In the genomic region with DNA sequence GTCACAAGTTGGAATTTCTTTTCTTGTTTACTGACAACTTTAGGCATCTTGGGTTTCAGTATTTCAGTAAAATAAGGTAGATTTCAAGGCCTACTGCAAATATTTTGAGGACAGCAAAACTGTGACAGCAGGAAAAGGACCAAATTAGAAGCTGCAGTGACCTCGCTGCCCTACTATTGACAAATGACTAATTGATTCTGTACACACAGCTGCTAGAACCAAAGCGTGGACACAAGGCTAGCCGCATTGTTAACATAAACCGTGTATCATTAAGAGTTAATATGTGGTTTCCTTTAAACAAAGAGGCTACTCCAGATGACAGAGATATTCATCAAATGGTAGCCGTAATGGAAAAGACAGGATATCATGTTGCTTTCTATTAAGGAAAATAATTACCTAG, we compare ENCODE assay signal across 1 cellular context.
TF ChIP-seq lines count a peak whose summit lies in the region.

No MANE protein-coding gene starts in this region.

TF ChIP-seq in HepG2, 621 proteins besides CTCF, POLR2A, EP300 and RAD21 (continued from another document and continues in another):
- TF ChIP-seq ZBTB8A (CRISPR knock-in tag; IDR thresholded peaks at IDR 0.05; ENCODE audit: borderline replicate concordance, low read depth) = no peak
- TF ChIP-seq, protein P1, sequence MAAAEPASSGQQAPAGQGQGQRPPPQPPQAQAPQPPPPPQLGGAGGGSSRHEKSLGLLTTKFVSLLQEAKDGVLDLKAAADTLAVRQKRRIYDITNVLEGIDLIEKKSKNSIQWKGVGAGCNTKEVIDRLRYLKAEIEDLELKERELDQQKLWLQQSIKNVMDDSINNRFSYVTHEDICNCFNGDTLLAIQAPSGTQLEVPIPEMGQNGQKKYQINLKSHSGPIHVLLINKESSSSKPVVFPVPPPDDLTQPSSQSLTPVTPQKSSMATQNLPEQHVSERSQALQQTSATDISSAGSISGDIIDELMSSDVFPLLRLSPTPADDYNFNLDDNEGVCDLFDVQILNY (CRISPR knock-in tag; conservative IDR thresholded peaks at IDR 0.05) = no peak
- no peak for TF ChIP-seq ZNF274 (CRISPR knock-in tag; IDR thresholded peaks at IDR 0.05)
- no peak for TF ChIP-seq ZNF414 (CRISPR knock-in tag; IDR thresholded peaks at IDR 0.05)
- peak; percentile 64 for TF ChIP-seq ONECUT2 (CRISPR knock-in tag; IDR thresholded peaks at IDR 0.05)
- TF ChIP-seq ZNF230 (CRISPR knock-in tag; IDR thresholded peaks at IDR 0.05) = no peak
- TF ChIP-seq ZNF891 (CRISPR knock-in tag; IDR thresholded peaks at IDR 0.05) = no peak
- TF ChIP-seq ZSCAN20 (CRISPR knock-in tag; IDR thresholded peaks at IDR 0.05; ENCODE audit: borderline replicate concordance) = no peak
- TF ChIP-seq HMGA1 (CRISPR knock-in tag; conservative IDR thresholded peaks at IDR 0.05) = no peak
- no peak for TF ChIP-seq THAP7 (CRISPR knock-in tag; IDR thresholded peaks at IDR 0.05)
- TF ChIP-seq MIXL1 (CRISPR knock-in tag; IDR thresholded peaks at IDR 0.05) = peak; percentile 100
- no peak for TF ChIP-seq ZNF33A (CRISPR knock-in tag; IDR thresholded peaks at IDR 0.05; ENCODE audit: borderline replicate concordance)
- TF ChIP-seq, protein P2, sequence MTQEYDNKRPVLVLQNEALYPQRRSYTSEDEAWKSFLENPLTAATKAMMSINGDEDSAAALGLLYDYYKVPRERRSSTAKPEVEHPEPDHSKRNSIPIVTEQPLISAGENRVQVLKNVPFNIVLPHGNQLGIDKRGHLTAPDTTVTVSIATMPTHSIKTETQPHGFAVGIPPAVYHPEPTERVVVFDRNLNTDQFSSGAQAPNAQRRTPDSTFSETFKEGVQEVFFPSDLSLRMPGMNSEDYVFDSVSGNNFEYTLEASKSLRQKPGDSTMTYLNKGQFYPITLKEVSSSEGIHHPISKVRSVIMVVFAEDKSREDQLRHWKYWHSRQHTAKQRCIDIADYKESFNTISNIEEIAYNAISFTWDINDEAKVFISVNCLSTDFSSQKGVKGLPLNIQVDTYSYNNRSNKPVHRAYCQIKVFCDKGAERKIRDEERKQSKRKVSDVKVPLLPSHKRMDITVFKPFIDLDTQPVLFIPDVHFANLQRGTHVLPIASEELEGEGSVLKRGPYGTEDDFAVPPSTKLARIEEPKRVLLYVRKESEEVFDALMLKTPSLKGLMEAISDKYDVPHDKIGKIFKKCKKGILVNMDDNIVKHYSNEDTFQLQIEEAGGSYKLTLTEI (CRISPR knock-in tag; conservative IDR thresholded peaks at IDR 0.05) = no peak
- TF ChIP-seq ISX (CRISPR knock-in tag; conservative IDR thresholded peaks at IDR 0.05) = no peak
- TF ChIP-seq NAIF1 (CRISPR knock-in tag; IDR thresholded peaks at IDR 0.05; ENCODE audit: borderline replicate concordance) = no peak
- TF ChIP-seq ZNF329 (CRISPR knock-in tag; IDR thresholded peaks at IDR 0.05; ENCODE audit: low read depth) = no peak
- TF ChIP-seq RXRA (CRISPR knock-in tag; IDR thresholded peaks at IDR 0.05) = no peak; the same call in 1 of the 2 replicates
- TF ChIP-seq TBL1XR1 (IDR thresholded peaks at IDR 0.05; ENCODE audit: borderline replicate concordance, low read length, partially characterized antibody) = no peak
- no peak for TF ChIP-seq ZNF382 (CRISPR knock-in tag; IDR thresholded peaks at IDR 0.05; ENCODE audit: borderline replicate concordance)
- peak; percentile 35; the same call in 1 of the 2 replicates for TF ChIP-seq RCOR2 (CRISPR knock-in tag; IDR thresholded peaks at IDR 0.05)
- TF ChIP-seq, protein P3, sequence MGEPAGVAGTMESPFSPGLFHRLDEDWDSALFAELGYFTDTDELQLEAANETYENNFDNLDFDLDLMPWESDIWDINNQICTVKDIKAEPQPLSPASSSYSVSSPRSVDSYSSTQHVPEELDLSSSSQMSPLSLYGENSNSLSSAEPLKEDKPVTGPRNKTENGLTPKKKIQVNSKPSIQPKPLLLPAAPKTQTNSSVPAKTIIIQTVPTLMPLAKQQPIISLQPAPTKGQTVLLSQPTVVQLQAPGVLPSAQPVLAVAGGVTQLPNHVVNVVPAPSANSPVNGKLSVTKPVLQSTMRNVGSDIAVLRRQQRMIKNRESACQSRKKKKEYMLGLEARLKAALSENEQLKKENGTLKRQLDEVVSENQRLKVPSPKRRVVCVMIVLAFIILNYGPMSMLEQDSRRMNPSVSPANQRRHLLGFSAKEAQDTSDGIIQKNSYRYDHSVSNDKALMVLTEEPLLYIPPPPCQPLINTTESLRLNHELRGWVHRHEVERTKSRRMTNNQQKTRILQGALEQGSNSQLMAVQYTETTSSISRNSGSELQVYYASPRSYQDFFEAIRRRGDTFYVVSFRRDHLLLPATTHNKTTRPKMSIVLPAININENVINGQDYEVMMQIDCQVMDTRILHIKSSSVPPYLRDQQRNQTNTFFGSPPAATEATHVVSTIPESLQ (CRISPR knock-in tag; conservative IDR thresholded peaks at IDR 0.05) = no peak
- TF ChIP-seq AGO1 (IDR thresholded peaks at IDR 0.05; ENCODE audit: low read depth, low read length, poor library complexity, severe bottlenecking) = no peak
- no peak for TF ChIP-seq RBM39 (IDR thresholded peaks at IDR 0.05; ENCODE audit: low read depth, low read length, poor library complexity, severe bottlenecking)
- no peak for TF ChIP-seq RNF2 (conservative IDR thresholded peaks at IDR 0.05; ENCODE audit: low read depth)
- TF ChIP-seq, protein P4, sequence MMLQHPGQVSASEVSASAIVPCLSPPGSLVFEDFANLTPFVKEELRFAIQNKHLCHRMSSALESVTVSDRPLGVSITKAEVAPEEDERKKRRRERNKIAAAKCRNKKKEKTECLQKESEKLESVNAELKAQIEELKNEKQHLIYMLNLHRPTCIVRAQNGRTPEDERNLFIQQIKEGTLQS (CRISPR knock-in tag; IDR thresholded peaks at IDR 0.05) = no peak
- TF ChIP-seq ZNF280D (CRISPR knock-in tag; IDR thresholded peaks at IDR 0.05) = no peak
- TF ChIP-seq, protein P5, sequence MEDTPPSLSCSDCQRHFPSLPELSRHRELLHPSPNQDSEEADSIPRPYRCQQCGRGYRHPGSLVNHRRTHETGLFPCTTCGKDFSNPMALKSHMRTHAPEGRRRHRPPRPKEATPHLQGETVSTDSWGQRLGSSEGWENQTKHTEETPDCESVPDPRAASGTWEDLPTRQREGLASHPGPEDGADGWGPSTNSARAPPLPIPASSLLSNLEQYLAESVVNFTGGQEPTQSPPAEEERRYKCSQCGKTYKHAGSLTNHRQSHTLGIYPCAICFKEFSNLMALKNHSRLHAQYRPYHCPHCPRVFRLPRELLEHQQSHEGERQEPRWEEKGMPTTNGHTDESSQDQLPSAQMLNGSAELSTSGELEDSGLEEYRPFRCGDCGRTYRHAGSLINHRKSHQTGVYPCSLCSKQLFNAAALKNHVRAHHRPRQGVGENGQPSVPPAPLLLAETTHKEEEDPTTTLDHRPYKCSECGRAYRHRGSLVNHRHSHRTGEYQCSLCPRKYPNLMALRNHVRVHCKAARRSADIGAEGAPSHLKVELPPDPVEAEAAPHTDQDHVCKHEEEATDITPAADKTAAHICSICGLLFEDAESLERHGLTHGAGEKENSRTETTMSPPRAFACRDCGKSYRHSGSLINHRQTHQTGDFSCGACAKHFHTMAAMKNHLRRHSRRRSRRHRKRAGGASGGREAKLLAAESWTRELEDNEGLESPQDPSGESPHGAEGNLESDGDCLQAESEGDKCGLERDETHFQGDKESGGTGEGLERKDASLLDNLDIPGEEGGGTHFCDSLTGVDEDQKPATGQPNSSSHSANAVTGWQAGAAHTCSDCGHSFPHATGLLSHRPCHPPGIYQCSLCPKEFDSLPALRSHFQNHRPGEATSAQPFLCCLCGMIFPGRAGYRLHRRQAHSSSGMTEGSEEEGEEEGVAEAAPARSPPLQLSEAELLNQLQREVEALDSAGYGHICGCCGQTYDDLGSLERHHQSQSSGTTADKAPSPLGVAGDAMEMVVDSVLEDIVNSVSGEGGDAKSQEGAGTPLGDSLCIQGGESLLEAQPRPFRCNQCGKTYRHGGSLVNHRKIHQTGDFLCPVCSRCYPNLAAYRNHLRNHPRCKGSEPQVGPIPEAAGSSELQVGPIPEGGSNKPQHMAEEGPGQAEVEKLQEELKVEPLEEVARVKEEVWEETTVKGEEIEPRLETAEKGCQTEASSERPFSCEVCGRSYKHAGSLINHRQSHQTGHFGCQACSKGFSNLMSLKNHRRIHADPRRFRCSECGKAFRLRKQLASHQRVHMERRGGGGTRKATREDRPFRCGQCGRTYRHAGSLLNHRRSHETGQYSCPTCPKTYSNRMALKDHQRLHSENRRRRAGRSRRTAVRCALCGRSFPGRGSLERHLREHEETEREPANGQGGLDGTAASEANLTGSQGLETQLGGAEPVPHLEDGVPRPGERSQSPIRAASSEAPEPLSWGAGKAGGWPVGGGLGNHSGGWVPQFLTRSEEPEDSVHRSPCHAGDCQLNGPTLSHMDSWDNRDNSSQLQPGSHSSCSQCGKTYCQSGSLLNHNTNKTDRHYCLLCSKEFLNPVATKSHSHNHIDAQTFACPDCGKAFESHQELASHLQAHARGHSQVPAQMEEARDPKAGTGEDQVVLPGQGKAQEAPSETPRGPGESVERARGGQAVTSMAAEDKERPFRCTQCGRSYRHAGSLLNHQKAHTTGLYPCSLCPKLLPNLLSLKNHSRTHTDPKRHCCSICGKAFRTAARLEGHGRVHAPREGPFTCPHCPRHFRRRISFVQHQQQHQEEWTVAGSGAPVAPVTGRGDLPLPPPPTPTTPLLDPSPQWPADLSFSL (CRISPR knock-in tag; IDR thresholded peaks at IDR 0.05) = no peak
- no peak for TF ChIP-seq ZMYM2 (CRISPR knock-in tag; IDR thresholded peaks at IDR 0.05)
- TF ChIP-seq ZBTB4 (CRISPR knock-in tag; IDR thresholded peaks at IDR 0.05; ENCODE audit: borderline replicate concordance) = no peak
- peak; percentile 25; the same call in 1 of the 2 replicates for TF ChIP-seq TFE3 (CRISPR knock-in tag; IDR thresholded peaks at IDR 0.05)
